In the genomic region with DNA sequence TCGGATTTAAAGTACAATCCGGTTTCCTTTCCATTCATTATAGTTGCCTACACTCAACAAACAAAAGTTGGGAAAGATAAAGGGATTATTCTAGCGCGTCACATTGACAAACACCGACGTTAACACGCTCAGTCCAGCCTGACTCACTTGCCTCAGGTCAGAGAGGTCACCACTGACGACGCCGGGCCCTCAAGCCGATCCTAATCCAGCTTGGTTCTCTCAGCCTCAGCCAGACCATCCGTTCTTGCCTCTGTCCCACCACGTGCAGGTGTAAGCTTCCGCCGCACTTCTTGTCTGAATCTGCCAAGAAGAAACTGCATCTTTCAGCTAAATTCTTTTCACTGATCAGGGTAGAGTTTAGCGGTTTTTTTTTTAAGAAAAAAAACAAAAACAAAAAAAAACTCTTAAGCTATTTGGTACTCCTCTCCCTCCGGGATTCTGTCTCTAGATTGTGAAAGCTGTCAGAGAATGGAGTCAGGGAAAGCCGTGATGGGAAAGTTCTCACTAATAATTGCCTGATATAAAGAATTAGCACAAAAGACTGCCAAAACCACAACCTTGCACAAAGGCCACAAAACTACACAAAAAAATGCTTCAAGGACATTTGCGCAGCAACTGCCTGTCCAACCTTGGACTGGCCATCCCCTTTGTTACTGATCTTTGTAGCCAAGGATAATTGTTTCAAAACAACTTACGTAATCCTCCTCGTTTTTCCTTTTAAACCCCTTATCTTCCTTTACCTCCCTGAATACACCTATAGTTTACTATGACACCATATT, we compare ENCODE assay signal across 8 cellular contexts. TPM values are rescaled to one million over a fixed set of nuclear protein-coding genes. Genes with fewer than 3 reads are reported as not detected.
A peak's percentile ranks its signal among the peaks of the same experiment; 100 is the strongest.
DNase-seq lines count a peak whose midpoint lies in the region; ATAC-seq and TF ChIP-seq lines count a peak whose summit lies in the region.

No MANE protein-coding gene starts in this region.

- H2BK15ac ChIP-seq in mesenchymal stem cell (ENCODE audit: low read depth, poor library complexity, severe bottlenecking) = no peak overlapping the region

- H3K4me1 ChIP-seq in ACC112 (ENCODE audit: control insufficient read depth, insufficient read depth, low read length, unreplicated experiment) = peaks cover 11% of the 10 kb centered on the region
- H3K4me1 ChIP-seq in HAP-1 = peaks cover 15% of the 10 kb centered on the region
- peaks cover 22% of the 10 kb centered on the region for H3K4me1 ChIP-seq in endocrine pancreas (ENCODE audit: control insufficient read depth, insufficient read depth, low read length)
- peaks cover 9% of the 10 kb centered on the region for H3K4me1 ChIP-seq in mesenchymal stem cell (ENCODE audit: control insufficient read depth, insufficient read depth, low read depth, low read length)
- peaks cover 22 to 40% (median 30%) of the 10 kb centered on the region in 4 donors for H3K4me1 ChIP-seq in stomach

- ATAC-seq in HG02840 (IDR thresholded peaks at IDR 0.05; ENCODE audit: low FRiP score, unreplicated experiment) = no peak

- DNase-seq in HAP-1 (ENCODE audit: low spot score in 2 of 2) = peak; percentile 48 to 57
- peak; percentile 96 for DNase-seq in mesenchymal stem cell
- DNase-seq in stomach = peak; percentile 65
- DNase-seq in NCI-H2107 (lab: John Stamatoyannopoulos, UW) = no peak

- H3K79me1 ChIP-seq in mesenchymal stem cell (replicated peaks; ENCODE audit: low read length, poor library complexity, severe bottlenecking) = peaks cover 3% of the 10 kb centered on the region

- no peak overlapping the region for H2BK120ac ChIP-seq in mesenchymal stem cell (ENCODE audit: low read depth, low read length)

- WGBS in mesenchymal stem cell = 25% methylated on average over 18 of the region's 21 CpGs
- 28 to 38% (median 30%) methylated on average over 21 of the region's 21 CpGs for WGBS in stomach, 5 donors

- H3K4ac ChIP-seq in mesenchymal stem cell (ENCODE audit: low read depth in 1 of 2, low read length in 2 of 2) = peak overlapping the region in 1 of 2 experiments; percentile 41

- H4K91ac ChIP-seq in mesenchymal stem cell (ENCODE audit: low read length) = no peak overlapping the region

- peaks cover 28% of the 10 kb centered on the region for H3F3A ChIP-seq in SU-DHL-6 (ENCODE audit: insufficient read depth)

- no peaks in the 10 kb centered on the region for H3K9me2 ChIP-seq in SU-DHL-6 (replicated peaks; ENCODE audit: insufficient read depth, low read length)

- intact Hi-C loops in stomach (cut with DNase I; ENCODE audit: low total_unique reads) = no loop called here

- H3K9ac ChIP-seq in SU-DHL-6 (ENCODE audit: low read length) = peak overlapping the region; percentile 71
- H3K9ac ChIP-seq in endocrine pancreas (ENCODE audit: control insufficient read depth, insufficient read depth, low read length) = peak overlapping the region; percentile 95
- H3K9ac ChIP-seq in mesenchymal stem cell (ENCODE audit: low read length) = peak overlapping the region; percentile 86

- H3K36me3 ChIP-seq in ACC112 (ENCODE audit: insufficient read depth, low read length) = no peaks in the 10 kb centered on the region
- H3K36me3 ChIP-seq in HAP-1 (replicated peaks) = no peaks in the 10 kb centered on the region
- no peaks in the 10 kb centered on the region for H3K36me3 ChIP-seq in SU-DHL-6 (ENCODE audit: low read length)
- H3K36me3 ChIP-seq in endocrine pancreas (ENCODE audit: control insufficient read depth, insufficient read depth, low read length) = no peaks in the 10 kb centered on the region
- H3K36me3 ChIP-seq in mesenchymal stem cell (ENCODE audit: control insufficient read depth in 1 of 2, insufficient read depth in 2 of 2, low read depth in 1 of 2, low read length in 2 of 2) = no peaks in the 10 kb centered on the region
- H3K36me3 ChIP-seq in stomach = no peaks in the 10 kb centered on the region

- H3K79me2 ChIP-seq in ACC112 (ENCODE audit: control insufficient read depth, insufficient read depth, low read length, unreplicated experiment) (peaks cover 19% of the 10 kb centered on the region), SU-DHL-6 (ENCODE audit: insufficient read depth, low read length) (peaks cover 29% of the 10 kb centered on the region)

- H3K27me3 ChIP-seq in ACC112 (ENCODE audit: insufficient read depth, low read length) (no peaks in the 10 kb centered on the region), HAP-1 (ENCODE audit: low read depth) (no peaks in the 10 kb centered on the region), SU-DHL-6 (ENCODE audit: low read length) (no peaks in the 10 kb centered on the region), endocrine pancreas (ENCODE audit: control insufficient read depth, insufficient read depth, low read length) (no peaks in the 10 kb centered on the region), mesenchymal stem cell (ENCODE audit: control insufficient read depth in 1 of 2, insufficient read depth in 1 of 2, low read length in 2 of 2) (no peaks in the 10 kb centered on the region), stomach (no peaks in the 10 kb centered on the region)

- H3K23ac ChIP-seq in mesenchymal stem cell (ENCODE audit: low read length in 2 of 2) = peak overlapping the region in 1 of 2 experiments; percentile 69

- peak overlapping the region in 1 of 2 experiments; percentile 34 for H3K18ac ChIP-seq in mesenchymal stem cell (ENCODE audit: low read depth in 1 of 2, low read length in 2 of 2)

- no peak overlapping the region for H2BK5ac ChIP-seq in mesenchymal stem cell (ENCODE audit: low read depth, low read length, poor library complexity, severe bottlenecking)

- H3K4me3 ChIP-seq in ACC112 (ENCODE audit: low read depth, low read length) (peak overlapping the region; percentile 78), HAP-1 (peak overlapping the region; percentile 48), SU-DHL-6 (ENCODE audit: insufficient read depth, low read length, poor library complexity, severe bottlenecking) (peak overlapping the region; percentile 77), endocrine pancreas (ENCODE audit: control insufficient read depth, insufficient read depth, low read length) (peak overlapping the region; percentile 43), mesenchymal stem cell (ENCODE audit: insufficient read depth in 1 of 2, low read depth in 1 of 2, low read length in 2 of 2) (peak overlapping the region; percentile 77 to 93), stomach (peak overlapping the region; percentile 76 to 81 (median 78))

- peak overlapping the region; percentile 61 for H3K4me2 ChIP-seq in SU-DHL-6 (ENCODE audit: low read depth, low read length, poor library complexity, severe bottlenecking)
- H3K4me2 ChIP-seq in mesenchymal stem cell (ENCODE audit: low read length, poor library complexity, severe bottlenecking) = peak overlapping the region; percentile 95

- no peak overlapping the region for H4K8ac ChIP-seq in mesenchymal stem cell (ENCODE audit: low read length)

- H2BK12ac ChIP-seq in mesenchymal stem cell (ENCODE audit: low read length in 2 of 2) = no peak overlapping the region

- TF ChIP-seq CTCF in SU-DHL-6 (IDR thresholded peaks at IDR 0.05; ENCODE audit: insufficient read depth, low read length, poor library complexity, severe bottlenecking) (no peak), stomach (IDR thresholded peaks at IDR 0.05) (no peak)

- H2AFZ ChIP-seq in ACC112 (ENCODE audit: low read length, unreplicated experiment) (peak overlapping the region; percentile 26), SU-DHL-6 (ENCODE audit: low read depth, low read length, severe bottlenecking) (peak overlapping the region; percentile 90), mesenchymal stem cell (ENCODE audit: low read depth, low read length) (peak overlapping the region; percentile 97)

- H3K9me3 ChIP-seq in HAP-1 (no peaks in the 10 kb centered on the region), SU-DHL-6 (ENCODE audit: insufficient read depth, low read length) (no peaks in the 10 kb centered on the region), endocrine pancreas (ENCODE audit: control insufficient read depth, low read length) (no peaks in the 10 kb centered on the region), mesenchymal stem cell (ENCODE audit: control insufficient read depth, low read length) (no peaks in the 10 kb centered on the region), stomach (no peaks in the 10 kb centered on the region)

- H2AK5ac ChIP-seq in mesenchymal stem cell (ENCODE audit: low read length, severe bottlenecking) = no peak overlapping the region

- no peak for TF ChIP-seq EP300 in stomach (IDR thresholded peaks at IDR 0.05)

- no peak for TF ChIP-seq POLR2A in stomach (IDR thresholded peaks at IDR 0.05)

- no peak overlapping the region for H3K14ac ChIP-seq in mesenchymal stem cell (ENCODE audit: low read length in 2 of 2)

- H4K20me1 ChIP-seq in SU-DHL-6 (ENCODE audit: low read depth, low read length) = peaks cover 19% of the 10 kb centered on the region

- in situ Hi-C loops in HAP-1 (cut with MboI; ENCODE audit: low sequenced_read_pairs) = no loop called here

- H3K27ac ChIP-seq in ACC112 (ENCODE audit: low read depth, low read length) (no peak overlapping the region), SU-DHL-6 (ENCODE audit: low read depth, low read length) (no peak overlapping the region), mesenchymal stem cell (ENCODE audit: low read length, poor library complexity, severe bottlenecking) (peak overlapping the region; percentile 64), stomach (peak overlapping the region; percentile 92 to 100 (median 98))

RNA-seq across cellular contexts. Expression of gene PHF10, which starts 1.2 kb away (rescaled TPM):
- polyA plus RNA-seq in mesenchymal stem cell (2013, experiment 1 of 2) = 19.9 TPM
- polyA plus RNA-seq in mesenchymal stem cell (2013, experiment 2 of 2) = 19.4 TPM
- total RNA-seq in stomach = 100 to 1,000 TPM in 1 of 5 donors, 10 to 100 TPM in 4; 10.4 to 115 (median 49.6) TPM
- 10 to 100 TPM; 30.5 to 43.2 (median 31.9) TPM for polyA plus RNA-seq in stomach

RNA-seq across cellular contexts. Expression of gene C6orf120, which starts 23.5 kb away (rescaled TPM):
- 38.5 TPM for polyA plus RNA-seq in mesenchymal stem cell (2013, experiment 1 of 2)
- 41.4 TPM for polyA plus RNA-seq in mesenchymal stem cell (2013, experiment 2 of 2)
- 10 to 100 TPM in 4 of 5 donors, 1 to 10 TPM in 1; 1.8 to 62.6 (median 22.4) TPM for total RNA-seq in stomach
- 1 to 10 TPM; 4.7 to 8.7 (median 6.8) TPM for polyA plus RNA-seq in stomach

RNA-seq across cellular contexts. Expression of gene WDR27, which starts 23.6 kb away (rescaled TPM):
- 7.1 TPM for polyA plus RNA-seq in mesenchymal stem cell (2013, experiment 1 of 2)
- polyA plus RNA-seq in mesenchymal stem cell (2013, experiment 2 of 2) = 7.3 TPM
- total RNA-seq in stomach = 100 to 1,000 TPM in 1 of 5 donors, 10 to 100 TPM in 4; 30.4 to 271 (median 53.1) TPM
- 10 to 100 TPM in 1 of 3 donors, 1 to 10 TPM in 2; 4.9 to 22.8 (median 5.5) TPM for polyA plus RNA-seq in stomach

RNA-seq across cellular contexts. Expression of gene DYNLT2, which starts 25.9 kb away (rescaled TPM):
- polyA plus RNA-seq in mesenchymal stem cell (2013, experiment 1 of 2) = 0.48 TPM
- polyA plus RNA-seq in mesenchymal stem cell (2013, experiment 2 of 2) = 0.27 TPM
- total RNA-seq in stomach = 1 to 10 TPM in 3 of 5 donors, not detected in 2; 1.6 to 5.3 (median 2.0) TPM
- 1 to 10 TPM in 1 of 3 donors, under 1 TPM in 2; 0.46 to 3.2 (median 1.00) TPM for polyA plus RNA-seq in stomach

RNA-seq across cellular contexts. Expression of gene ERMARD, which starts 26.0 kb away (rescaled TPM):
- 8.0 TPM for polyA plus RNA-seq in mesenchymal stem cell (2013, experiment 1 of 2)
- polyA plus RNA-seq in mesenchymal stem cell (2013, experiment 2 of 2) = 10.8 TPM
- 10 to 100 TPM in 3 of 5 donors, 1 to 10 TPM in 2; 4.1 to 84.5 (median 13.8) TPM for total RNA-seq in stomach
- 10 to 100 TPM; 19.8 to 41.9 (median 21.8) TPM for polyA plus RNA-seq in stomach

Comparison
In these comparisons a context has a peak if more than half of its experiments do, and no peak if none do; other contexts are left out.
1. H2AFZ ChIP-seq: peak in every context shown above with its lines; median percentile 97 in mesenchymal stem cell; 90 in SU-DHL-6; 26 in ACC112.
2. H3K27ac ChIP-seq: peak in mesenchymal stem cell (single experiment) and stomach (5 of 5); none in ACC112 (single experiment) and SU-DHL-6 (single experiment).
3. Peak in every context shown above with its lines, with median percentiles within 50 percentile points of each other: H3K4me3 ChIP-seq and H3K9ac ChIP-seq.